Comparison of ENCODE assay signal across 16 cellular contexts in the genomic region with DNA sequence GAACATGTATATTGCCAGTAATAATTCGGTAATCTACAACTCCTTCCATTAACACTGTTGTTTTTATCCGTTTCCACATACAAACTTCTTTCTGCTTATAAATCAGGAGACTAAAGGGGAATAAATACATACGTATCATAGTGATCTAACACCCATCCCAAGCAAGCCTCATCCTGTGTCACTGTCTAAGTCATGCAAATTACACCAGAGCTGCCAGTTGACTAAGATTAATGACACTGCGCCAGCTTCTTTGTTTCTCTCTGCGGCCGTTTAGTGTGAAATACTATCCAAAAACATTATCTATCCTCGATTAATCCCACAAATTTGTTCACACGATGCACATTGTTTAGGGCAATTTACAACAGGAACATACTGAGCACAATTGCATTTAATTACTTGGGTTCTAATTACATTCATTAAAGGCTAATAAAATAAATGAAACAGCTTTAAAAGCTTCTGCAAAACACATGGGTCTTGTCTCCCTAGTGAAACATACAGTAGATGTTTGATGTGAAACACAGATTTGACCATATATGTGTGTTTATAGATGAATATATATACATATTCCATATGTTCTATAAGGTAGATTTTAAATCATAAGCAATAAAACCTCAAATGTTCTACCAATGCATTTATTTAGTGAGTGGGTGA. TPM values are rescaled to one million over a fixed set of nuclear protein-coding genes. Genes with fewer than 3 reads are reported as not detected.
DNase-seq lines count a peak whose midpoint lies in the region; ATAC-seq, FAIRE-seq and TF ChIP-seq lines count a peak whose summit lies in the region.
"Had no signal": no experiment of that assay in that cellular context is flagged by ENCODE, and none has a peak within 500 bp of the region (broad histone marks: within the 10 kb centered on the region; RNA-seq: fewer than 3 reads in every experiment).

No MANE protein-coding gene starts in this region.

- H3K27ac ChIP-seq in GM23248 (no peak overlapping the region), SK-N-SH (ENCODE audit: low read depth in 2 of 2, low read length in 1 of 2) (no peak overlapping the region), iPS-20b (ENCODE audit: low read length) (no peak overlapping the region), spleen (no peak overlapping the region), dorsolateral prefrontal cortex (no peak overlapping the region), HepG2 (ENCODE audit: extremely low read length, insufficient read depth, low read length) (no peak overlapping the region)
- H3K27ac ChIP-seq: adrenal gland, hepatocyte, psoas muscle, SJCRH30 had no signal

- H3F3A ChIP-seq in GM23248 (ENCODE audit: insufficient read depth) = no peaks in the 10 kb centered on the region
- no peaks in the 10 kb centered on the region for H3F3A ChIP-seq in SK-N-SH (replicated peaks; ENCODE audit: insufficient read depth)

- no peak for TF ChIP-seq CTCF in SK-N-SH (IDR thresholded peaks at IDR 0.05)
- TF ChIP-seq CTCF in spleen (IDR thresholded peaks at IDR 0.05 in 8 of 11, conservative IDR thresholded peaks at IDR 0.05 in 3 of 11) = no peak
- TF ChIP-seq CTCF in dorsolateral prefrontal cortex (IDR thresholded peaks at IDR 0.05 in 54 of 56, conservative IDR thresholded peaks at IDR 0.05 in 2 of 56; ENCODE audit: low read depth in 1 of 56, partially characterized antibody in 56 of 56) = no peak
- TF ChIP-seq CTCF in HepG2 (CRISPR knock-in tag; IDR thresholded peaks at IDR 0.05) = no peak

- FAIRE-seq in HepG2 (lab: Jason Lieb, UNC) = no peak

- H3K4me2 ChIP-seq in GM23248 (ENCODE audit: unreplicated experiment) = no peak overlapping the region
- no peak overlapping the region for H3K4me2 ChIP-seq in SK-N-SH
- H3K4me2 ChIP-seq in HepG2 (ENCODE audit: low read depth, low read length) = no peak overlapping the region
- H3K4me2 ChIP-seq: hepatocyte had no signal

- TF ChIP-seq POLR2A in spleen (IDR thresholded peaks at IDR 0.05) (no peak), HepG2 (IDR thresholded peaks at IDR 0.05; ENCODE audit: insufficient read depth in 1 of 2, low read depth in 2 of 2, low read length in 2 of 2) (no peak)

- peak in 1 of 2 experiments; percentile 59; a peak in 1 of 4 replicates for TF ChIP-seq EP300 in SK-N-SH (IDR thresholded peaks at IDR 0.05; ENCODE audit: borderline replicate concordance in 1 of 2, low read depth in 1 of 2, low read length in 1 of 2)
- no peak for TF ChIP-seq EP300 in HepG2 (IDR thresholded peaks at IDR 0.05; ENCODE audit: low read depth in 2 of 2, low read length in 2 of 2)
- no peak for TF ChIP-seq EP300 in HepG2 (CRISPR knock-in tag; IDR thresholded peaks at IDR 0.05; ENCODE audit: borderline replicate concordance)

- H4K20me1 ChIP-seq in GM23248 (ENCODE audit: insufficient read depth) (no peaks in the 10 kb centered on the region), SK-N-SH (ENCODE audit: insufficient read depth) (no peaks in the 10 kb centered on the region), HepG2 (ENCODE audit: insufficient read depth, low read length) (no peaks in the 10 kb centered on the region)

- H2AFZ ChIP-seq in GM23248 (no peak overlapping the region), SK-N-SH (ENCODE audit: low read depth) (no peak overlapping the region), HepG2 (ENCODE audit: low read length) (no peak overlapping the region)
- H2AFZ ChIP-seq: hepatocyte had no signal

- H3K36me3 ChIP-seq in GM23248 (ENCODE audit: low read depth) = no peaks in the 10 kb centered on the region
- H3K36me3 ChIP-seq in SK-N-SH (replicated peaks in 1 of 2; ENCODE audit: control insufficient read depth in 1 of 2, insufficient read depth in 2 of 2, low read length in 1 of 2) = no peaks in the 10 kb centered on the region
- H3K36me3 ChIP-seq in iPS-20b (ENCODE audit: insufficient read depth, low read depth, low read length) = no peaks in the 10 kb centered on the region
- H3K36me3 ChIP-seq in spleen = no peaks in the 10 kb centered on the region
- no peaks in the 10 kb centered on the region for H3K36me3 ChIP-seq in HepG2 (replicated peaks in 1 of 2; ENCODE audit: control insufficient read depth in 1 of 2, insufficient read depth in 2 of 2, low read length in 2 of 2)
- H3K36me3 ChIP-seq: adrenal gland, SJCRH30 had no signal

- H3K79me2 ChIP-seq in GM23248 (ENCODE audit: insufficient read depth) = no peaks in the 10 kb centered on the region
- no peaks in the 10 kb centered on the region for H3K79me2 ChIP-seq in SK-N-SH (ENCODE audit: insufficient read depth)
- H3K79me2 ChIP-seq in HepG2 (ENCODE audit: insufficient read depth, low read length) = no peaks in the 10 kb centered on the region
- H3K79me2 ChIP-seq: hepatocyte had no signal

- H3K9me3 ChIP-seq in GM23248 (ENCODE audit: low read depth) = no peaks in the 10 kb centered on the region
- H3K9me3 ChIP-seq in SK-N-SH = no peaks in the 10 kb centered on the region
- no peaks in the 10 kb centered on the region for H3K9me3 ChIP-seq in iPS-20b (ENCODE audit: insufficient read depth, low read depth, low read length)
- H3K9me3 ChIP-seq in spleen = no peaks in the 10 kb centered on the region
- H3K9me3 ChIP-seq in HepG2 (ENCODE audit: low read length) = no peaks in the 10 kb centered on the region
- H3K9me3 ChIP-seq: adrenal gland, psoas muscle, SJCRH30 had no signal

- TF ChIP-seq RAD21 in SK-N-SH (IDR thresholded peaks at IDR 0.05; ENCODE audit: low read length) = no peak
- no peak for TF ChIP-seq RAD21 in HepG2 (CRISPR knock-in tag; IDR thresholded peaks at IDR 0.05)

- CTCF ChIA-PET in SK-N-SH (lab: Yijun Ruan, JAX) = interaction anchor here (0.7 to 1.8 kb wide), 6 partner anchors 9 to 1239 kb away, joined by 3 to 7 read pairs (median 4); no protein-coding TSS in a partner anchor
- CTCF ChIA-PET in HepG2 (lab: Yijun Ruan, JAX; ENCODE audit: low intra/inter-chr PET ratio, low total read pairs) = no interaction called here

- in situ Hi-C loops in GM23248 (cut with MboI) = no loop called here
- in situ Hi-C loops in HepG2 (cut with HindIII; ENCODE audit: extremely low pct_ligation_motif_present, low pct_unique_long_range_greater_than_20kb) = no loop called here

- POLR2A ChIA-PET in SK-N-SH (lab: Yijun Ruan, JAX) = interaction anchor here (1.2 kb wide), 2 partner anchors 14 to 52 kb away, joined by 3 read pairs; partner anchors contain the start of gene CDIN1
- POLR2A ChIA-PET in HepG2 (lab: Yijun Ruan, JAX) = no interaction called here

- H3K27me3 ChIP-seq in GM23248 (replicated peaks; ENCODE audit: insufficient read depth) (no peaks in the 10 kb centered on the region), SK-N-SH (ENCODE audit: insufficient read depth) (no peaks in the 10 kb centered on the region), iPS-20b (ENCODE audit: insufficient read depth, low read length) (no peaks in the 10 kb centered on the region), spleen (replicated peaks in 1 of 7) (no peaks in the 10 kb centered on the region), dorsolateral prefrontal cortex (peaks cover 0 to 16% (median 0%) of the 10 kb centered on the region in 45 donors), HepG2 (ENCODE audit: control insufficient read depth in 1 of 2, insufficient read depth in 2 of 2, low read length in 2 of 2) (peaks cover 0 to 22% of the 10 kb centered on the region in 2 experiments; a peak in 2 of 5 replicates)
- H3K27me3 ChIP-seq: adrenal gland, hepatocyte, SJCRH30 had no signal

- intact Hi-C loops in spleen (cut with DNase I; ENCODE audit: low total_unique reads) (no loop called here), dorsolateral prefrontal cortex (cut with DNase I) (no loop called here), HepG2 (cut with micrococcal nuclease; ENCODE audit: unreplicated experiment) (no loop called here)

- DNase-seq in GM23248 = peak; percentile 24
- DNase-seq in NCI-H1436 treated with DMSO at 0.1 percent for 48 hours (lab: John Stamatoyannopoulos, UW) = peak; percentile 35
- peak; percentile 41 for DNase-seq in SK-N-SH
- no peak for DNase-seq in spleen
- no peak for DNase-seq in activated naive CD4-positive, alpha-beta T cell treated with anti-CD3 and anti-CD28 coated beads, Interleukin-2, amount 50 U/mL, for 16 hours
- DNase-seq in dorsolateral prefrontal cortex = no peak
- DNase-seq in HepG2 (ENCODE audit: low spot score) = no peak
- DNase-seq: activated CD4-positive, alpha-beta T cell treated with anti-CD3 and anti-CD28 coated beads, Interleukin-2, amount 50 U/mL, for 4 hours; activated T-cell treated with anti-CD3 and anti-CD28 coated beads, Interleukin-2, amount 50 U/mL, for 72 hours; adrenal gland; psoas muscle; SJCRH30; substantia nigra had no signal

- no peak overlapping the region for H3K9ac ChIP-seq in GM23248
- H3K9ac ChIP-seq in SK-N-SH = no peak overlapping the region
- H3K9ac ChIP-seq in iPS-20b (ENCODE audit: low read depth, low read length) = no peak overlapping the region
- H3K9ac ChIP-seq in HepG2 (ENCODE audit: insufficient read depth, low read depth, low read length) = no peak overlapping the region

- H3K4me1 ChIP-seq in GM23248 (ENCODE audit: insufficient read depth) = no peaks in the 10 kb centered on the region
- peaks cover 0 to 8% of the 10 kb centered on the region in 2 experiments; a peak in 2 of 4 replicates for H3K4me1 ChIP-seq in SK-N-SH (ENCODE audit: control insufficient read depth in 1 of 2, insufficient read depth in 2 of 2, low read depth in 1 of 2, low read length in 1 of 2)
- H3K4me1 ChIP-seq in iPS-20b (ENCODE audit: insufficient read depth, low read length) = peaks cover 23% of the 10 kb centered on the region
- H3K4me1 ChIP-seq in spleen = peaks cover 0 to 8% (median 0%) of the 10 kb centered on the region in 6 donors
- no peaks in the 10 kb centered on the region for H3K4me1 ChIP-seq in HepG2 (ENCODE audit: insufficient read depth, low read length)
- H3K4me1 ChIP-seq: adrenal gland, psoas muscle, SJCRH30 had no signal

- no peak for ATAC-seq in HepG2
- ATAC-seq: activated T-cell treated with anti-CD3 and anti-CD28 coated beads, Interleukin-2, amount 50 U/mL, for 72 hours; left lobe of liver; psoas muscle had no signal

- no peaks in the 10 kb centered on the region for H3K9me2 ChIP-seq in GM23248 (ENCODE audit: insufficient read depth)
- H3K9me2 ChIP-seq in SK-N-SH = no peaks in the 10 kb centered on the region

- H3K4me3 ChIP-seq in GM23248 = no peak overlapping the region
- no peak overlapping the region for H3K4me3 ChIP-seq in SK-N-SH (ENCODE audit: low read depth in 2 of 2, low read length in 1 of 2)
- H3K4me3 ChIP-seq in iPS-20b (ENCODE audit: low read length) = 0 out of 2 replicates have a peak overlapping the region, but pooled peaks have one; percentile 31
- H3K4me3 ChIP-seq in spleen = no peak overlapping the region
- H3K4me3 ChIP-seq in dorsolateral prefrontal cortex = no peak overlapping the region
- H3K4me3 ChIP-seq in HepG2 (replicated peaks in 1 of 3; ENCODE audit: insufficient read depth in 1 of 3, low read depth in 2 of 3, low read length in 3 of 3) = no peak overlapping the region
- H3K4me3 ChIP-seq: adrenal gland, hepatocyte, psoas muscle, SJCRH30 had no signal

- 32 to 36% methylated on average over 8 of the region's 8 CpGs for WGBS in GM23248 (ENCODE audit: low coverage in 1 of 2, low lambda C conversion rate in 2 of 2, missing lambda C conversion rate in 2 of 2), 2 experiments
- 45% methylated on average over 8 of the region's 8 CpGs for WGBS in SK-N-SH (ENCODE audit: low lambda C conversion rate)
- WGBS in spleen, 5 donors = 57 to 65% (median 59%) methylated on average over 8 of the region's 8 CpGs
- 32% methylated on average over 8 of the region's 8 CpGs for WGBS in HepG2 (ENCODE audit: low lambda C conversion rate)

- BruUV-seq in HepG2 (replicated peaks; lab: Mats Ljungman, UMichigan) = no TSS peak

RNA-seq across cellular contexts. Expression of gene CDIN1, which starts 51.8 kb away (rescaled TPM):
- 15.8 and 24.0 TPM in 2 replicates for total RNA-seq in GM23248 (2014; rRNA removed; shearing (Covaris generic))
- 13.6 and 15.7 TPM in 2 replicates for polyA plus RNA-seq in GM23248 (2016; fragmentation: Nextera tagmentation; extraction: Ambion mirVana)
- 12.7 and 20.2 TPM in 2 replicates for polyA plus RNA-seq in SK-N-SH (2012; rRNA removed)
- 9.1 and 11.4 TPM in 2 replicates for polyA plus RNA-seq in SK-N-SH (2012; cell fraction: cytosol; rRNA removed)
- polyA plus RNA-seq in SK-N-SH (2012; cell fraction: nucleus; rRNA removed) = 18.0 and 28.8 TPM in 2 replicates
- total RNA-seq in spleen = 10 to 100 TPM in 5 of 7 donors, 1 to 10 TPM in 2; 8.4 to 19.2 (median 11.0) TPM
- 1 to 10 TPM; 2.9 to 3.8 (median 3.1) TPM for polyA plus RNA-seq in spleen
- 10 to 100 TPM in 92 of 120 experiments, 1 to 10 TPM in 28; 5.5 to 21.6 (median 12.0) TPM for total RNA-seq in dorsolateral prefrontal cortex
- 9.8 and 12.4 TPM in 2 replicates for total RNA-seq in HepG2 (2016; rRNA removed; fragmentation: Illumina TruSeq; extraction: Trizol)
- total RNA-seq in HepG2 (2016; cell fraction: cytosol; rRNA removed; fragmentation: Illumina TruSeq; extraction: Trizol; ENCODE audit: low read depth) = 1.4 and 1.9 TPM in 2 replicates
- 10.3 and 10.9 TPM in 2 replicates for total RNA-seq in HepG2 (2016; cell fraction: insoluble cytoplasmic fraction; rRNA removed; fragmentation: Illumina TruSeq; extraction: Trizol)
- total RNA-seq in HepG2 (2016; cell fraction: membrane; rRNA removed; fragmentation: Illumina TruSeq; extraction: Trizol) = 3.9 and 4.2 TPM in 2 replicates
- total RNA-seq in HepG2 (2016; cell fraction: nucleus; rRNA removed; fragmentation: Illumina TruSeq; extraction: Trizol) = 23.6 and 25.7 TPM in 2 replicates
- polyA plus RNA-seq in HepG2 (2011; rRNA removed) = 5.4 and 7.7 TPM in 2 replicates
- 3.8 and 5.0 TPM in 2 replicates for polyA plus RNA-seq in HepG2 (2011; cell fraction: cytosol; rRNA removed)
- 9.9 and 18.9 TPM in 2 replicates for polyA plus RNA-seq in HepG2 (2011; cell fraction: nucleus; rRNA removed)
- polyA plus RNA-seq in HepG2 (2012) = 4.9 and 6.7 TPM in 2 replicates
- polyA plus RNA-seq in HepG2 (2016; cell fraction: cytosol; fragmentation: Illumina TruSeq; extraction: Trizol; ENCODE audit: low read depth) = 1.2 and 1.6 TPM in 2 replicates
- polyA plus RNA-seq in HepG2 (2016; cell fraction: insoluble cytoplasmic fraction; fragmentation: Illumina TruSeq; extraction: Trizol; ENCODE audit: low read depth) = 11.5 and 12.6 TPM in 2 replicates
- 3.2 and 4.1 TPM in 2 replicates for polyA plus RNA-seq in HepG2 (2016; cell fraction: membrane; fragmentation: Illumina TruSeq; extraction: Trizol; ENCODE audit: low read depth)
- polyA plus RNA-seq in HepG2 (2016; cell fraction: nucleus; fragmentation: Illumina TruSeq; extraction: Trizol; ENCODE audit: insufficient read depth, low read depth) = 16.7 and 21.0 TPM in 2 replicates
- polyA minus RNA-seq in HepG2 (2011; rRNA and poly(A)+ RNA removed; ENCODE audit: low replicate concordance) = 20.4 and 39.0 TPM in 2 replicates
- 7.0 and 7.3 TPM in 2 replicates for polyA minus RNA-seq in HepG2 (2011; cell fraction: cytosol; rRNA and poly(A)+ RNA removed)
- polyA minus RNA-seq in HepG2 (2011; cell fraction: nucleus; rRNA and poly(A)+ RNA removed) = 44.5 and 55.5 TPM in 2 replicates

Comparison
In these comparisons a context has a peak if more than half of its experiments do, and no peak if none do; other contexts are left out.
1. DNase-seq: peak in GM23248 (single experiment), NCI-H1436 treated with DMSO at 0.1 percent for 48 hours (single experiment) and SK-N-SH (single experiment); none in spleen (single experiment), activated naive CD4-positive, alpha-beta T cell treated with anti-CD3 and anti-CD28 coated beads, Interleukin-2, amount 50 U/mL, for 16 hours (single experiment), dorsolateral prefrontal cortex (0 of 10) and HepG2 (single experiment).